In genomic region chr7:22435720-22436119, GRCh38 we compare ENCODE assay signal across 16 cellular contexts.
DNase-seq lines count a peak whose midpoint lies in the region; ATAC-seq and TF ChIP-seq lines count a peak whose summit lies in the region.
"Had no signal": no experiment of that assay in that cellular context is flagged by ENCODE, and none has a peak within 500 bp of the region (broad histone marks: within the 10 kb centered on the region; RNA-seq: fewer than 3 reads in every experiment).

No MANE protein-coding gene starts in this region.

- POLR2A ChIA-PET in activated CD4-positive, alpha-beta memory T cell treated with anti-CD3 and anti-CD28 coated beads for 36 hours (lab: Charles Lee), result no interaction called here

- peak; percentile 33 for ATAC-seq in GM18502 (IDR thresholded peaks at IDR 0.05; ENCODE audit: poor library complexity, unreplicated experiment)
- ATAC-seq in GM21447 (IDR thresholded peaks at IDR 0.05; ENCODE audit: unreplicated experiment), result peak; percentile 9
- peak; percentile 17 for ATAC-seq in HG03354 (IDR thresholded peaks at IDR 0.05; ENCODE audit: poor library complexity, severe bottlenecking, unreplicated experiment)
- ATAC-seq: gastrocnemius medialis, WTC11 had no signal

- TF ChIP-seq EP300 in esophagus muscularis mucosa (IDR thresholded peaks at IDR 0.05), result no peak

- no peak overlapping the region for H3K27ac ChIP-seq in esophagus muscularis mucosa (replicated peaks in 1 of 4)
- H3K27ac ChIP-seq: gastrocnemius medialis had no signal

- H3K9me3 ChIP-seq in esophagus muscularis mucosa, result no peaks in the 10 kb centered on the region
- H3K9me3 ChIP-seq: gastrocnemius medialis, spleen had no signal

- no peaks in the 10 kb centered on the region for H3K9me3 Mint-ChIP-seq in activated CD4-positive, alpha-beta memory T cell treated with anti-CD3 and anti-CD28 coated beads for 36 hours
- H3K9me3 Mint-ChIP-seq: immature natural killer cell had no signal

- H3K27me3 Mint-ChIP-seq in activated CD4-positive, alpha-beta memory T cell treated with anti-CD3 and anti-CD28 coated beads for 36 hours, result peaks cover 11% of the 10 kb centered on the region

- H3K36me3 ChIP-seq in esophagus muscularis mucosa, result no peaks in the 10 kb centered on the region
- H3K36me3 ChIP-seq: gastrocnemius medialis, spleen had no signal

- CTCF ChIA-PET in activated CD4-positive, alpha-beta memory T cell treated with anti-CD3 and anti-CD28 coated beads for 36 hours (lab: Charles Lee), result no interaction called here

- H3K4me3 Mint-ChIP-seq in activated CD4-positive, alpha-beta memory T cell treated with anti-CD3 and anti-CD28 coated beads for 36 hours, result no peak overlapping the region
- H3K4me3 Mint-ChIP-seq: activated naive CD8-positive, alpha-beta T cell; immature natural killer cell; mesothelial cell of epicardium; WTC11 had no signal

- no peaks in the 10 kb centered on the region for H3K36me3 Mint-ChIP-seq in activated CD4-positive, alpha-beta memory T cell treated with anti-CD3 and anti-CD28 coated beads for 36 hours
- H3K36me3 Mint-ChIP-seq: activated naive CD8-positive, alpha-beta T cell; immature natural killer cell; mesothelial cell of epicardium; WTC11 had no signal

- intact Hi-C loops in esophagus muscularis mucosa (cut with DNase I), result no loop called here
- intact Hi-C loops in activated CD4-positive, alpha-beta memory T cell treated with anti-CD3 and anti-CD28 coated beads for 36 hours (cut with micrococcal nuclease), result no loop called here

- H3K27ac Mint-ChIP-seq in activated CD4-positive, alpha-beta memory T cell treated with anti-CD3 and anti-CD28 coated beads for 36 hours, result no peak overlapping the region
- H3K27ac Mint-ChIP-seq: activated naive CD8-positive, alpha-beta T cell; immature natural killer cell; mesothelial cell of epicardium; WTC11 had no signal

- 97% methylated on average over 8 of the region's 8 CpGs for WGBS in esophagus muscularis mucosa

- peaks cover 3% of the 10 kb centered on the region for H3K4me1 Mint-ChIP-seq in activated CD4-positive, alpha-beta memory T cell treated with anti-CD3 and anti-CD28 coated beads for 36 hours (ENCODE audit: low read depth)

- H3K4me1 ChIP-seq in esophagus muscularis mucosa, result no peaks in the 10 kb centered on the region

- peak; percentile 88 for DNase-seq in esophagus muscularis mucosa (ENCODE audit: extremely low spot score)
- no peak for DNase-seq in DMS79 treated with DMSO at 0.1 percent for 48 hours (lab: John Stamatoyannopoulos, UW)
- no peak for DNase-seq in activated CD4-positive, alpha-beta memory T cell treated with anti-CD3 and anti-CD28 coated beads for 36 hours
- no peak for DNase-seq in NCI-H526 (lab: John Stamatoyannopoulos, UW)
- DNase-seq: activated CD8-positive, alpha-beta memory T cell treated with anti-CD3 and anti-CD28 coated beads, Interleukin-2, amount 50 U/mL, for 4 hours; gastrocnemius medialis; immature natural killer cell; NCI-H2107; spleen; substantia nigra had no signal

- no peak overlapping the region for H3K4me3 ChIP-seq in esophagus muscularis mucosa
- H3K4me3 ChIP-seq: gastrocnemius medialis, spleen had no signal

- TF ChIP-seq POLR2A in esophagus muscularis mucosa (IDR thresholded peaks at IDR 0.05; ENCODE audit: low read depth), result no peak

- no peak for TF ChIP-seq CTCF in esophagus muscularis mucosa (IDR thresholded peaks at IDR 0.05)

- no peaks in the 10 kb centered on the region for H3K27me3 ChIP-seq in esophagus muscularis mucosa
- H3K27me3 ChIP-seq: gastrocnemius medialis, spleen had no signal
